ENCODE assay signal across 1 cellular context in the genomic region with DNA sequence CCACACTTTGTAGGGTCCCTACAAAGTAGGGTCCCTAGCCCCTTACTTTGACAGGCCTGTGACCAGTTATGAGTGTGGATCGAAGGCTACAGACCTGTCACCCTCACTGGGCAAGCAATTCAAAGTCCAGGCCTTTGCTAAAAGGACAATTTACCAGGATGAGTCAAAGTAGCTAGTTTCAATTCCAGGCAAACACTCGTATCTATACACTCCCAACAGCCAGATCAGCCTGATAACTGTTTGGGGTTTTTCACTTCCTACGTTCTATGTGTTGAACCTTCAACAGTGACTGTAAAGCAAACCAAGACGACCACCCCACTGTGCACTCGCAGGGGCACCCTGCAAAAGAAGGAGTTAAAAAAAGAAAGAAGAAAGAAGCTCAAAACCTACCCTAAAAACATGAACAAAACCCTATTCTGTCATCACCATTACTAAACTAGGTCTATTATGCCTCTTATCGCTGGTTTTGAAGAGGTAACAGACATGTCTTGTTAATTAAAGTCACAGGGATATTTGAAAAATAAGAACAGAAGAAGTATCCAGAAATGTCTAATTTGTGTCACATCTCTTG.
A peak's percentile ranks its signal among the peaks of the same experiment; 100 is the strongest.
TF ChIP-seq lines count a peak whose summit lies in the region.

No MANE protein-coding gene starts in this region.

TF ChIP-seq in HepG2, 621 proteins besides CTCF, POLR2A, EP300 and RAD21 (continued from another document and continues in another):
- TF ChIP-seq NFATC3 (CRISPR knock-in tag; IDR thresholded peaks at IDR 0.05) (no peak), HOXA3 (CRISPR knock-in tag; IDR thresholded peaks at IDR 0.05) (no peak), ZNF180 (CRISPR knock-in tag; IDR thresholded peaks at IDR 0.05; ENCODE audit: borderline replicate concordance, low read depth) (no peak), RFX1 (IDR thresholded peaks at IDR 0.05) (no peak), ZNF891 (CRISPR knock-in tag; IDR thresholded peaks at IDR 0.05) (no peak), NR3C1 (CRISPR knock-in tag; IDR thresholded peaks at IDR 0.05) (no peak), REL (CRISPR knock-in tag; conservative IDR thresholded peaks at IDR 0.05) (no peak), ZNF282 (IDR thresholded peaks at IDR 0.05; ENCODE audit: partially characterized antibody) (no peak), KDM6A (CRISPR knock-in tag; IDR thresholded peaks at IDR 0.05; ENCODE audit: low read depth) (0 out of 2 replicates have a peak, but pooled peaks have one; percentile 39), ZNF263 (CRISPR knock-in tag; IDR thresholded peaks at IDR 0.05) (no peak), ARID2 (CRISPR knock-in tag; IDR thresholded peaks at IDR 0.05; ENCODE audit: borderline replicate concordance) (no peak; the same call in 1 of the 2 replicates), ZNF839 (CRISPR knock-in tag; IDR thresholded peaks at IDR 0.05; ENCODE audit: borderline replicate concordance) (no peak), XRCC5 (optimal IDR thresholded peaks at IDR 0.05; ENCODE audit: low read length) (peak; percentile 62), TAF15 (IDR thresholded peaks at IDR 0.05; ENCODE audit: low read depth, low read length, poor library complexity, severe bottlenecking) (no peak), NR2F1 (CRISPR knock-in tag; IDR thresholded peaks at IDR 0.05) (peak in 1 of 2 experiments; percentile 43; a peak in 1 of 4 replicates), KDM1A (CRISPR knock-in tag; IDR thresholded peaks at IDR 0.05) (no peak), KLF12 (CRISPR knock-in tag; IDR thresholded peaks at IDR 0.05; ENCODE audit: borderline replicate concordance) (no peak), ASH2L (IDR thresholded peaks at IDR 0.05; ENCODE audit: insufficient read length, low read depth, low read length) (peak; percentile 68), NKX3-1 (CRISPR knock-in tag; IDR thresholded peaks at IDR 0.05) (no peak), ZNF317 (CRISPR knock-in tag; IDR thresholded peaks at IDR 0.05) (no peak), ZNF616 (CRISPR knock-in tag; IDR thresholded peaks at IDR 0.05; ENCODE audit: low read depth) (no peak), PTBP1 (IDR thresholded peaks at IDR 0.05; ENCODE audit: low read depth, low read length, poor library complexity, severe bottlenecking) (no peak), KDM4B (CRISPR knock-in tag; IDR thresholded peaks at IDR 0.05) (no peak), MAF1 (CRISPR knock-in tag; IDR thresholded peaks at IDR 0.05; ENCODE audit: borderline replicate concordance) (no peak), PHF5A (CRISPR knock-in tag; IDR thresholded peaks at IDR 0.05; ENCODE audit: low read depth, unreplicated experiment) (no peak), MED1 (CRISPR knock-in tag; IDR thresholded peaks at IDR 0.05) (peak; percentile 58; the same call in 1 of the 2 replicates), ARNT2 (CRISPR knock-in tag; IDR thresholded peaks at IDR 0.05; ENCODE audit: low read depth) (no peak), LCORL (IDR thresholded peaks at IDR 0.05) (no peak), LCORL (CRISPR knock-in tag; IDR thresholded peaks at IDR 0.05) (peak; percentile 72), MAZ (IDR thresholded peaks at IDR 0.05; ENCODE audit: borderline replicate concordance, low read depth, low read length) (no peak), MAZ (CRISPR knock-in tag; IDR thresholded peaks at IDR 0.05; ENCODE audit: low read depth) (no peak), CENPX (CRISPR knock-in tag; IDR thresholded peaks at IDR 0.05) (no peak), ZNF264 (CRISPR knock-in tag; IDR thresholded peaks at IDR 0.05) (no peak), SALL1 (CRISPR knock-in tag; IDR thresholded peaks at IDR 0.05) (peak; percentile 33; the same call in 1 of the 2 replicates), FOSL1 (CRISPR knock-in tag; IDR thresholded peaks at IDR 0.05; ENCODE audit: borderline replicate concordance) (peak; percentile 49; the same call in 1 of the 2 replicates), KMT2B (CRISPR knock-in tag; IDR thresholded peaks at IDR 0.05) (no peak; the same call in 1 of the 2 replicates), EED (CRISPR knock-in tag; IDR thresholded peaks at IDR 0.05) (no peak), ZNF331 (CRISPR knock-in tag; IDR thresholded peaks at IDR 0.05) (no peak; the same call in 1 of the 2 replicates)
- TF ChIP-seq, protein P1, sequence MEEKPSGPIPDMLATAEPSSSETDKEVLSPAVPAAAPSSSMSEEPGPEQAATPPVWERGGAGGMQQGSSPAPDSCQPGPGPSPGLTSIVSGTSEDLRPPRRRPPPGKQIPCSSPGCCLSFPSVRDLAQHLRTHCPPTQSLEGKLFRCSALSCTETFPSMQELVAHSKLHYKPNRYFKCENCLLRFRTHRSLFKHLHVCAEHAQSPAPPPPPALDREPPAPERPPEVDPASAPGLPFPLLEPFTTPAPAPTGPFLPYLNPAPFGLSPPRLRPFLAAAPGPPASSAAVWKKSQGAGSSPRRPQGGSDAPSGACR (CRISPR knock-in tag; IDR thresholded peaks at IDR 0.05) = 0 out of 2 replicates have a peak, but pooled peaks have one; percentile 21
- TF ChIP-seq, protein P2, sequence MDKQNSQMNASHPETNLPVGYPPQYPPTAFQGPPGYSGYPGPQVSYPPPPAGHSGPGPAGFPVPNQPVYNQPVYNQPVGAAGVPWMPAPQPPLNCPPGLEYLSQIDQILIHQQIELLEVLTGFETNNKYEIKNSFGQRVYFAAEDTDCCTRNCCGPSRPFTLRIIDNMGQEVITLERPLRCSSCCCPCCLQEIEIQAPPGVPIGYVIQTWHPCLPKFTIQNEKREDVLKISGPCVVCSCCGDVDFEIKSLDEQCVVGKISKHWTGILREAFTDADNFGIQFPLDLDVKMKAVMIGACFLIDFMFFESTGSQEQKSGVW (CRISPR knock-in tag; IDR thresholded peaks at IDR 0.05; ENCODE audit: borderline replicate concordance) = no peak
- TF ChIP-seq, protein P3, sequence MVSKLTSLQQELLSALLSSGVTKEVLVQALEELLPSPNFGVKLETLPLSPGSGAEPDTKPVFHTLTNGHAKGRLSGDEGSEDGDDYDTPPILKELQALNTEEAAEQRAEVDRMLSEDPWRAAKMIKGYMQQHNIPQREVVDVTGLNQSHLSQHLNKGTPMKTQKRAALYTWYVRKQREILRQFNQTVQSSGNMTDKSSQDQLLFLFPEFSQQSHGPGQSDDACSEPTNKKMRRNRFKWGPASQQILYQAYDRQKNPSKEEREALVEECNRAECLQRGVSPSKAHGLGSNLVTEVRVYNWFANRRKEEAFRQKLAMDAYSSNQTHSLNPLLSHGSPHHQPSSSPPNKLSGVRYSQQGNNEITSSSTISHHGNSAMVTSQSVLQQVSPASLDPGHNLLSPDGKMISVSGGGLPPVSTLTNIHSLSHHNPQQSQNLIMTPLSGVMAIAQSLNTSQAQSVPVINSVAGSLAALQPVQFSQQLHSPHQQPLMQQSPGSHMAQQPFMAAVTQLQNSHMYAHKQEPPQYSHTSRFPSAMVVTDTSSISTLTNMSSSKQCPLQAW (CRISPR knock-in tag; IDR thresholded peaks at IDR 0.05) = peak; percentile 39; the same call in 1 of the 2 replicates
- TF ChIP-seq, protein P4, sequence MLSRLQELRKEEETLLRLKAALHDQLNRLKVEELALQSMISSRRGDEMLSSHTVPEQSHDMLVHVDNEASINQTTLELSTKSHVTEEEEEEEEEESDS (CRISPR knock-in tag; IDR thresholded peaks at IDR 0.05; ENCODE audit: borderline replicate concordance) = no peak
- TF ChIP-seq, protein P5, sequence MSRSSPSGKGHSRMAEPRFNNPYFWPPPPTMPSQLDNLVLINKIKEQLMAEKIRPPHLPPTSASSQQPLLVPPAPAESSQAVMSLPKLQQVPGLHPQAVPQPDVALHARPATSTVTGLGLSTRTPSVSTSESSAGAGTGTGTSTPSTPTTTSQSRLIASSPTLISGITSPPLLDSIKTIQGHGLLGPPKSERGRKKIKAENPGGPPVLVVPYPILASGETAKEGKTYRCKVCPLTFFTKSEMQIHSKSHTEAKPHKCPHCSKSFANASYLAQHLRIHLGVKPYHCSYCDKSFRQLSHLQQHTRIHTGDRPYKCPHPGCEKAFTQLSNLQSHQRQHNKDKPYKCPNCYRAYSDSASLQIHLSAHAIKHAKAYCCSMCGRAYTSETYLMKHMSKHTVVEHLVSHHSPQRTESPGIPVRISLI (CRISPR knock-in tag; IDR thresholded peaks at IDR 0.05; ENCODE audit: borderline replicate concordance) = no peak
- TF ChIP-seq, protein P6, sequence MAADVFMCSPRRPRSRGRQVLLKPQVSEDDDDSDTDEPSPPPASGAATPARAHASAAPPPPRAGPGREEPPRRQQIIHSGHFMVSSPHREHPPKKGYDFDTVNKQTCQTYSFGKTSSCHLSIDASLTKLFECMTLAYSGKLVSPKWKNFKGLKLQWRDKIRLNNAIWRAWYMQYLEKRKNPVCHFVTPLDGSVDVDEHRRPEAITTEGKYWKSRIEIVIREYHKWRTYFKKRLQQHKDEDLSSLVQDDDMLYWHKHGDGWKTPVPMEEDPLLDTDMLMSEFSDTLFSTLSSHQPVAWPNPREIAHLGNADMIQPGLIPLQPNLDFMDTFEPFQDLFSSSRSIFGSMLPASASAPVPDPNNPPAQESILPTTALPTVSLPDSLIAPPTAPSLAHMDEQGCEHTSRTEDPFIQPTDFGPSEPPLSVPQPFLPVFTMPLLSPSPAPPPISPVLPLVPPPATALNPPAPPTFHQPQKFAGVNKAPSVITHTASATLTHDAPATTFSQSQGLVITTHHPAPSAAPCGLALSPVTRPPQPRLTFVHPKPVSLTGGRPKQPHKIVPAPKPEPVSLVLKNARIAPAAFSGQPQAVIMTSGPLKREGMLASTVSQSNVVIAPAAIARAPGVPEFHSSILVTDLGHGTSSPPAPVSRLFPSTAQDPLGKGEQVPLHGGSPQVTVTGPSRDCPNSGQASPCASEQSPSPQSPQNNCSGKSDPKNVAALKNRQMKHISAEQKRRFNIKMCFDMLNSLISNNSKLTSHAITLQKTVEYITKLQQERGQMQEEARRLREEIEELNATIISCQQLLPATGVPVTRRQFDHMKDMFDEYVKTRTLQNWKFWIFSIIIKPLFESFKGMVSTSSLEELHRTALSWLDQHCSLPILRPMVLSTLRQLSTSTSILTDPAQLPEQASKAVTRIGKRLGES (CRISPR knock-in tag; IDR thresholded peaks at IDR 0.05; ENCODE audit: borderline replicate concordance) = no peak
- TF ChIP-seq, protein P7, sequence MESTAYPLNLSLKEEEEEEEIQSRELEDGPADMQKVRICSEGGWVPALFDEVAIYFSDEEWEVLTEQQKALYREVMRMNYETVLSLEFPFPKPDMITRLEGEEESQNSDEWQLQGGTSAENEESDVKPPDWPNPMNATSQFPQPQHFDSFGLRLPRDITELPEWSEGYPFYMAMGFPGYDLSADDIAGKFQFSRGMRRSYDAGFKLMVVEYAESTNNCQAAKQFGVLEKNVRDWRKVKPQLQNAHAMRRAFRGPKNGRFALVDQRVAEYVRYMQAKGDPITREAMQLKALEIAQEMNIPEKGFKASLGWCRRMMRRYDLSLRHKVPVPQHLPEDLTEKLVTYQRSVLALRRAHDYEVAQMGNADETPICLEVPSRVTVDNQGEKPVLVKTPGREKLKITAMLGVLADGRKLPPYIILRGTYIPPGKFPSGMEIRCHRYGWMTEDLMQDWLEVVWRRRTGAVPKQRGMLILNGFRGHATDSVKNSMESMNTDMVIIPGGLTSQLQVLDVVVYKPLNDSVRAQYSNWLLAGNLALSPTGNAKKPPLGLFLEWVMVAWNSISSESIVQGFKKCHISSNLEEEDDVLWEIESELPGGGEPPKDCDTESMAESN (CRISPR knock-in tag; conservative IDR thresholded peaks at IDR 0.05) = no peak
- TF ChIP-seq, protein P8, sequence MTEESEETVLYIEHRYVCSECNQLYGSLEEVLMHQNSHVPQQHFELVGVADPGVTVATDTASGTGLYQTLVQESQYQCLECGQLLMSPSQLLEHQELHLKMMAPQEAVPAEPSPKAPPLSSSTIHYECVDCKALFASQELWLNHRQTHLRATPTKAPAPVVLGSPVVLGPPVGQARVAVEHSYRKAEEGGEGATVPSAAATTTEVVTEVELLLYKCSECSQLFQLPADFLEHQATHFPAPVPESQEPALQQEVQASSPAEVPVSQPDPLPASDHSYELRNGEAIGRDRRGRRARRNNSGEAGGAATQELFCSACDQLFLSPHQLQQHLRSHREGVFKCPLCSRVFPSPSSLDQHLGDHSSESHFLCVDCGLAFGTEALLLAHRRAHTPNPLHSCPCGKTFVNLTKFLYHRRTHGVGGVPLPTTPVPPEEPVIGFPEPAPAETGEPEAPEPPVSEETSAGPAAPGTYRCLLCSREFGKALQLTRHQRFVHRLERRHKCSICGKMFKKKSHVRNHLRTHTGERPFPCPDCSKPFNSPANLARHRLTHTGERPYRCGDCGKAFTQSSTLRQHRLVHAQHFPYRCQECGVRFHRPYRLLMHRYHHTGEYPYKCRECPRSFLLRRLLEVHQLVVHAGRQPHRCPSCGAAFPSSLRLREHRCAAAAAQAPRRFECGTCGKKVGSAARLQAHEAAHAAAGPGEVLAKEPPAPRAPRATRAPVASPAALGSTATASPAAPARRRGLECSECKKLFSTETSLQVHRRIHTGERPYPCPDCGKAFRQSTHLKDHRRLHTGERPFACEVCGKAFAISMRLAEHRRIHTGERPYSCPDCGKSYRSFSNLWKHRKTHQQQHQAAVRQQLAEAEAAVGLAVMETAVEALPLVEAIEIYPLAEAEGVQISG (CRISPR knock-in tag; IDR thresholded peaks at IDR 0.05) = 0 out of 2 replicates have a peak, but pooled peaks have one; percentile 31
- TF ChIP-seq, protein P9, sequence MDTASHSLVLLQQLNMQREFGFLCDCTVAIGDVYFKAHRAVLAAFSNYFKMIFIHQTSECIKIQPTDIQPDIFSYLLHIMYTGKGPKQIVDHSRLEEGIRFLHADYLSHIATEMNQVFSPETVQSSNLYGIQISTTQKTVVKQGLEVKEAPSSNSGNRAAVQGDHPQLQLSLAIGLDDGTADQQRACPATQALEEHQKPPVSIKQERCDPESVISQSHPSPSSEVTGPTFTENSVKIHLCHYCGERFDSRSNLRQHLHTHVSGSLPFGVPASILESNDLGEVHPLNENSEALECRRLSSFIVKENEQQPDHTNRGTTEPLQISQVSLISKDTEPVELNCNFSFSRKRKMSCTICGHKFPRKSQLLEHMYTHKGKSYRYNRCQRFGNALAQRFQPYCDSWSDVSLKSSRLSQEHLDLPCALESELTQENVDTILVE (CRISPR knock-in tag; IDR thresholded peaks at IDR 0.05) = no peak
- TF ChIP-seq, protein P10, sequence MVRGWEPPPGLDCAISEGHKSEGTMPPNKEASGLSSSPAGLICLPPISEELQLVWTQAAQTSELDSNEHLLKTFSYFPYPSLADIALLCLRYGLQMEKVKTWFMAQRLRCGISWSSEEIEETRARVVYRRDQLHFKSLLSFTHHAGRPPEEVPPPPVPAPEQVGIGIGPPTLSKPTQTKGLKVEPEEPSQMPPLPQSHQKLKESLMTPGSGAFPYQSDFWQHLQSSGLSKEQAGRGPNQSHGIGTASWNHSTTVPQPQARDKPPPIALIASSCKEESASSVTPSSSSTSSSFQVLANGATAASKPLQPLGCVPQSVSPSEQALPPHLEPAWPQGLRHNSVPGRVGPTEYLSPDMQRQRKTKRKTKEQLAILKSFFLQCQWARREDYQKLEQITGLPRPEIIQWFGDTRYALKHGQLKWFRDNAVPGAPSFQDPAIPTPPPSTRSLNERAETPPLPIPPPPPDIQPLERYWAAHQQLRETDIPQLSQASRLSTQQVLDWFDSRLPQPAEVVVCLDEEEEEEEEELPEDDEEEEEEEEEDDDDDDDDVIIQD (CRISPR knock-in tag; IDR thresholded peaks at IDR 0.05; ENCODE audit: low read depth) = peak; percentile 82
